Comparison of ENCODE assay signal across 19 cellular contexts in genomic region chr16:48291754-48292153, GRCh38. TPM values are rescaled to one million over a fixed set of nuclear protein-coding genes. Genes with fewer than 3 reads are reported as not detected.
DNase-seq lines count a peak whose midpoint lies in the region; ATAC-seq and TF ChIP-seq lines count a peak whose summit lies in the region.
"Had no signal": no experiment of that assay in that cellular context is flagged by ENCODE, and none has a peak within 500 bp of the region (broad histone marks: within the 10 kb centered on the region; RNA-seq: fewer than 3 reads in every experiment).

No MANE protein-coding gene starts in this region.

- ATAC-seq in foreskin keratinocyte (peak; percentile 49), GM19452 (IDR thresholded peaks at IDR 0.05; ENCODE audit: unreplicated experiment) (no peak)
- no peak for ATAC-seq in stimulated activated effector memory CD8-positive, alpha-beta T cell treated with anti-CD3 and anti-CD28 coated beads, Interleukin-12 subunit alpha, Interleukin-12 subunit beta, amount 100 ng/mL, for 72 hours
- ATAC-seq: GM12878, SK-N-SH treated with all-trans-retinoic acid at 6 μM for 48 hours had no signal

- H3K4me3 ChIP-seq in SJSA1 (no peak overlapping the region), breast epithelium (no peak overlapping the region)
- H3K4me3 ChIP-seq: GM12878 had no signal

- DNase-seq in SJSA1 (ENCODE audit: low read depth in 1 of 2, low spot score in 2 of 2): no peak
- DNase-seq in breast epithelium (ENCODE audit: low spot score in 2 of 2): no peak
- peak; percentile 49 to 68 for DNase-seq in foreskin keratinocyte
- no peak for DNase-seq in stimulated activated effector memory CD8-positive, alpha-beta T cell treated with anti-CD3 and anti-CD28 coated beads, Interleukin-12 subunit alpha, Interleukin-12 subunit beta, amount 100 ng/mL, for 72 hours (ENCODE audit: low spot score in 2 of 2)
- no peak for DNase-seq in RKO (ENCODE audit: low spot score)
- DNase-seq in erythroblast (lab: John Stamatoyannopoulos, UW): no peak
- DNase-seq: ACHN, AML-193, Caco-2, KBM-7, NCI-H1694 treated with DMSO at 0.1 percent for 48 hours, NCI-H748 treated with DMSO at 0.1 percent for 48 hours, SHP77 treated with DMSO at 0.1 percent for 48 hours had no signal

- peak overlapping the region; percentile 42 for H3K27ac ChIP-seq in SJSA1
- H3K27ac ChIP-seq in breast epithelium: peak overlapping the region; percentile 22 to 43
- peak overlapping the region; percentile 61 for H3K27ac ChIP-seq in foreskin keratinocyte
- H3K27ac ChIP-seq: C4-2B had no signal

- H3K36me3 Mint-ChIP-seq in stimulated activated effector memory CD8-positive, alpha-beta T cell treated with anti-CD3 and anti-CD28 coated beads, Interleukin-12 subunit alpha, Interleukin-12 subunit beta, amount 100 ng/mL, for 72 hours: peaks cover 52% of the 10 kb centered on the region

- peaks cover 43% of the 10 kb centered on the region for H3K36me3 ChIP-seq in SJSA1
- H3K36me3 ChIP-seq in breast epithelium: peaks cover 7% of the 10 kb centered on the region

- H3K9me3 Mint-ChIP-seq in stimulated activated effector memory CD8-positive, alpha-beta T cell treated with anti-CD3 and anti-CD28 coated beads, Interleukin-12 subunit alpha, Interleukin-12 subunit beta, amount 100 ng/mL, for 72 hours: no peaks in the 10 kb centered on the region

- TF ChIP-seq CTCF in breast epithelium (IDR thresholded peaks at IDR 0.05) (no peak), foreskin keratinocyte (conservative IDR thresholded peaks at IDR 0.05) (no peak)

- no peak for TF ChIP-seq POLR2A in breast epithelium (IDR thresholded peaks at IDR 0.05)
- no peak for TF ChIP-seq POLR2A in erythroblast (IDR thresholded peaks at IDR 0.05; ENCODE audit: low read length)

- 0 out of 2 replicates have a peak, but pooled peaks cover 8% of the 10 kb centered on the region for H3K9me3 ChIP-seq in SJSA1 (replicated peaks)
- peaks cover 0 to 10% of the 10 kb centered on the region in 2 donors for H3K9me3 ChIP-seq in breast epithelium

- no peaks in the 10 kb centered on the region for H3K4me1 Mint-ChIP-seq in stimulated activated effector memory CD8-positive, alpha-beta T cell treated with anti-CD3 and anti-CD28 coated beads, Interleukin-12 subunit alpha, Interleukin-12 subunit beta, amount 100 ng/mL, for 72 hours

- intact Hi-C loops in breast epithelium (cut with DNase I; ENCODE audit: low total_unique reads): no loop called here

- no peak overlapping the region for H3K4me3 Mint-ChIP-seq in stimulated activated effector memory CD8-positive, alpha-beta T cell treated with anti-CD3 and anti-CD28 coated beads, Interleukin-12 subunit alpha, Interleukin-12 subunit beta, amount 100 ng/mL, for 72 hours

- H3K4me1 ChIP-seq in SJSA1 (replicated peaks): peaks cover 22% of the 10 kb centered on the region
- no peaks in the 10 kb centered on the region for H3K4me1 ChIP-seq in breast epithelium
- H3K4me1 ChIP-seq in foreskin keratinocyte: peaks cover 34% of the 10 kb centered on the region

- peak overlapping the region; percentile 3 for H3K27ac Mint-ChIP-seq in stimulated activated effector memory CD8-positive, alpha-beta T cell treated with anti-CD3 and anti-CD28 coated beads, Interleukin-12 subunit alpha, Interleukin-12 subunit beta, amount 100 ng/mL, for 72 hours

- H3K27me3 ChIP-seq in SJSA1 (replicated peaks) (no peaks in the 10 kb centered on the region), breast epithelium (no peaks in the 10 kb centered on the region), foreskin keratinocyte (no peaks in the 10 kb centered on the region)

RNA-seq across cellular contexts. Expression of gene ABCC11, which starts 44.4 kb away (rescaled TPM):
- 0.66 TPM in 1 of 2 replicates, not detected in the other for total RNA-seq in SJSA1 (2014; rRNA removed; shearing (Covaris generic))
- 10 to 100 TPM in 1 of 3 donors, 1 to 10 TPM in 1, under 1 TPM in 1; 0.32 to 31.8 (median 5.4) TPM for total RNA-seq in breast epithelium
- total RNA-seq in foreskin keratinocyte: 0.10 and 0.11 TPM in 2 replicates
- 0.03 and 0.09 TPM in 2 replicates for polyA plus RNA-seq in foreskin keratinocyte
- total RNA-seq: GM12878, NCI-H460, RPMI7951 had no signal

RNA-seq across cellular contexts. Expression of gene LONP2, which starts 47.7 kb away (rescaled TPM):
- 28.9 and 48.5 TPM in 2 replicates for total RNA-seq in SJSA1 (2014; rRNA removed; shearing (Covaris generic))
- total RNA-seq in breast epithelium: 100 to 1,000 TPM in 1 of 3 donors, 10 to 100 TPM in 2; 66.6 to 106 (median 98.9) TPM
- 53.5 and 55.8 TPM in 2 replicates for total RNA-seq in foreskin keratinocyte
- 13.1 and 15.1 TPM in 2 replicates for polyA plus RNA-seq in foreskin keratinocyte

Comparison
In these comparisons a context has a peak if more than half of its experiments do, and no peak if none do; other contexts are left out.
1. DNase-seq: peak in foreskin keratinocyte (2 of 2); none in SJSA1 (0 of 2), breast epithelium (0 of 2), stimulated activated effector memory CD8-positive, alpha-beta T cell treated with anti-CD3 and anti-CD28 coated beads, Interleukin-12 subunit alpha, Interleukin-12 subunit beta, amount 100 ng/mL, for 72 hours (0 of 2), RKO (single experiment) and erythroblast (0 of 2).
2. Peak in every context shown above with its lines, with median percentiles within 50 percentile points of each other: H3K27ac ChIP-seq.